Comparison of ENCODE assay signal across 12 cellular contexts in genomic region chr4:168766537-168767316, GRCh38.
DNase-seq lines count a peak whose midpoint lies in the region; ATAC-seq, FAIRE-seq and TF ChIP-seq lines count a peak whose summit lies in the region.
"Had no signal": no experiment of that assay in that cellular context is flagged by ENCODE, and none has a peak within 500 bp of the region (broad histone marks: within the 10 kb centered on the region; RNA-seq: fewer than 3 reads in every experiment).

No MANE protein-coding gene starts in this region.

- no peaks in the 10 kb centered on the region for H3K27me3 ChIP-seq in osteoblast (ENCODE audit: insufficient read depth, low read length)
- H3K27me3 ChIP-seq: BE2C had no signal

- peak overlapping the region; percentile 92 for H3K27ac ChIP-seq in osteoblast (ENCODE audit: low read depth, low read length)

- H3K79me2 ChIP-seq in osteoblast (ENCODE audit: insufficient read depth, low read length): peaks cover 3% of the 10 kb centered on the region

- CTCF ChIA-PET in AG04449 (lab: Yijun Ruan, JAX): no interaction called here

- peak; percentile 46 for FAIRE-seq in RCC 7860 (lab: Jason Lieb, UNC)

- H3K36me3 ChIP-seq in osteoblast (ENCODE audit: insufficient read depth, low read length): peaks cover 11% of the 10 kb centered on the region
- H3K36me3 ChIP-seq: BE2C had no signal

- H3K4me3 ChIP-seq in AG04449 (ENCODE audit: low read depth, low read length) (no peak overlapping the region), fibroblast of mammary gland (ENCODE audit: control insufficient read depth, low read depth, low read length) (no peak overlapping the region), osteoblast (ENCODE audit: insufficient read depth, low read length) (no peak overlapping the region)

- H3K9me3 ChIP-seq in osteoblast (ENCODE audit: low read depth, low read length): no peaks in the 10 kb centered on the region
- H3K9me3 ChIP-seq: BE2C had no signal

- H3K4me2 ChIP-seq in osteoblast (ENCODE audit: insufficient read depth, low read length): peak overlapping the region; percentile 59

- peak; percentile 33 for DNase-seq in AG04449 (ENCODE audit: low read depth, low spot score)
- peak; percentile 67 for DNase-seq in RCC 7860 (ENCODE audit: low spot score)
- DNase-seq in fibroblast of mammary gland (ENCODE audit: low read depth): peak; percentile 88
- DNase-seq in osteoblast (ENCODE audit: insufficient read length, low spot score, missing footprints): peak; percentile 93
- DNase-seq in MV-4-11 (lab: John Stamatoyannopoulos, UW): no peak
- DNase-seq in NCI-H146 (lab: John Stamatoyannopoulos, UW): no peak
- DNase-seq in left lobe of liver (ENCODE audit: low spot score): no peak
- DNase-seq: BE2C; foreskin melanocyte; naive thymus-derived CD8-positive, alpha-beta T cell; NCI-H2227 treated with DMSO at 0.1 percent for 48 hours had no signal

- TF ChIP-seq CTCF in AG04449 (IDR thresholded peaks at IDR 0.05; ENCODE audit: insufficient read depth, low read length, missing control alignments) (no peak), fibroblast of mammary gland (conservative IDR thresholded peaks at IDR 0.05; ENCODE audit: control insufficient read depth, insufficient read depth, low read depth, low read length) (no peak), osteoblast (IDR thresholded peaks at IDR 0.05; ENCODE audit: extremely low read depth, low read depth, low read length) (no peak)

- no peak for ATAC-seq in HG03460 (IDR thresholded peaks at IDR 0.05; ENCODE audit: unreplicated experiment)
- ATAC-seq in left lobe of liver: no peak
- ATAC-seq: naive thymus-derived CD8-positive, alpha-beta T cell had no signal

- H3K4me1 ChIP-seq in osteoblast (ENCODE audit: insufficient read depth, low read length): peaks cover 57% of the 10 kb centered on the region
- H3K4me1 ChIP-seq: BE2C had no signal

- peaks cover 8% of the 10 kb centered on the region for H4K20me1 ChIP-seq in osteoblast (ENCODE audit: insufficient read depth, low read length)

- no peak overlapping the region for H2AFZ ChIP-seq in osteoblast (ENCODE audit: low read length)

- POLR2A ChIA-PET in AG04449 (lab: Yijun Ruan, JAX): interaction anchor here (0.7 to 1.2 kb wide), 2 partner anchors 15 to 66 kb away, joined by 3 read pairs; no protein-coding TSS in a partner anchor

Comparison
In these comparisons a context has a peak if more than half of its experiments do, and no peak if none do; other contexts are left out.
1. DNase-seq: peak in AG04449 (single experiment), RCC 7860 (single experiment), fibroblast of mammary gland (single experiment) and osteoblast (single experiment); none in MV-4-11 (single experiment), NCI-H146 (single experiment) and left lobe of liver (single experiment).